ENCODE assay signal across 1 cellular context in the genomic region with DNA sequence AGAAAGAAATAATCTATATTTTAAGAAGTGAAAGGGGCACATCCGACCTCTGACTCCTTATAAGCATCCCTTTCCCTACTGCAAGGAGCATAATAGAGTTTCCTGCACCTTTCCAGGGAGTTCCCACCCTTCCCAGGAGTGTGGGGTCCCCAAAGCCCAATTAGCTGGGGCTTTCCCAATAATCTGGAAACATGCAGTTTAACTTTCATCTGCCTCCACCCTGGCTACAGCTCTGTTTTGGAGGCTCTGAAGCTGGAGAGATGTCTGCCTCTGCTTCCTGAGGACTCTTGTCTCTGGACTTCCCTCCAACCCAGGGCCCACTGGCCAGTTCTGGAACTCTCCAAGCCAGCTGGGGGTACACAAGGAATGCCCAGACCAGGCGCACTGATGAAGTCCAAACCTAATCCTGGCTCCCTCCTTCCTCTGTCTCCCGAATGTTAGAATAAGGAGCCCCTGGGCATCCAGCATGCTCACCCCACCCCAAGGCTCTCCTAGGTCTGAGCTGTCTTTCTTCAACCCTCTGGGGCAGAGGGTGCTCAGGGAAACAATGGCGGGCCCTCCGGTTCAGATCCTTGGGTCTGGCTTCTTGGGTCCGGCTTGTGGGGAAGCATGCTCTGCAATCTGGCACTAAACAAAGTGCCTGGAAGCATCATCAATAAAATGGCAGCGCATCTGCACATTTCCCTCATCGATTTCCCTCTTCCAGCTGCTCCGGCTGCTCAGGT.
TF ChIP-seq lines count a peak whose summit lies in the region.

No MANE protein-coding gene starts in this region.

TF ChIP-seq in IMR-90, 13 proteins besides CTCF, POLR2A, EP300 and RAD21:
- TF ChIP-seq, protein P1, sequence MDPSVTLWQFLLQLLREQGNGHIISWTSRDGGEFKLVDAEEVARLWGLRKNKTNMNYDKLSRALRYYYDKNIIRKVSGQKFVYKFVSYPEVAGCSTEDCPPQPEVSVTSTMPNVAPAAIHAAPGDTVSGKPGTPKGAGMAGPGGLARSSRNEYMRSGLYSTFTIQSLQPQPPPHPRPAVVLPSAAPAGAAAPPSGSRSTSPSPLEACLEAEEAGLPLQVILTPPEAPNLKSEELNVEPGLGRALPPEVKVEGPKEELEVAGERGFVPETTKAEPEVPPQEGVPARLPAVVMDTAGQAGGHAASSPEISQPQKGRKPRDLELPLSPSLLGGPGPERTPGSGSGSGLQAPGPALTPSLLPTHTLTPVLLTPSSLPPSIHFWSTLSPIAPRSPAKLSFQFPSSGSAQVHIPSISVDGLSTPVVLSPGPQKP (IDR thresholded peaks at IDR 0.05; ENCODE audit: borderline replicate concordance, low read depth, low read length) = no peak
- TF ChIP-seq MAZ (IDR thresholded peaks at IDR 0.05; ENCODE audit: borderline replicate concordance, low read depth, low read length) = no peak
TF ChIP-seq in IMR-90: peak in this region for 0.
